In genomic region chr4:98625920-98626319, GRCh38 we compare ENCODE assay signal across 1 cellular context.
TF ChIP-seq lines count a peak whose summit lies in the region.

No MANE protein-coding gene starts in this region.

TF ChIP-seq in endothelial cell of umbilical vein, 7 proteins besides CTCF, POLR2A, EP300 and RAD21 (continued from another document):
- TF ChIP-seq GATA2 (IDR thresholded peaks at IDR 0.05; ENCODE audit: insufficient read depth, insufficient read length, low read depth, low read length) (no peak), EZH2 (IDR thresholded peaks at IDR 0.05; ENCODE audit: borderline replicate concordance, low read depth, low read length, severe bottlenecking) (no peak), MAX (IDR thresholded peaks at IDR 0.05; ENCODE audit: insufficient read depth, insufficient read length) (no peak)
